Comparison of ENCODE assay signal across 8 cellular contexts in genomic region chr6:35468181-35468979, GRCh38. TPM values are rescaled to one million over a fixed set of nuclear protein-coding genes. Genes with fewer than 3 reads are reported as not detected.
DNase-seq lines count a peak whose midpoint lies in the region; ATAC-seq and TF ChIP-seq lines count a peak whose summit lies in the region.

TSS of gene RPL10A (plus strand) at chr6:35468401. CDS start at chr6:35468435, 34 bp downstream.

- under 1% methylated on average over 84 of the region's 86 CpGs for WGBS in prostate gland
- under 1% methylated on average over 86 of the region's 86 CpGs for WGBS in urinary bladder

- H3K27me3 ChIP-seq in prostate gland (replicated peaks; ENCODE audit: insufficient read depth) = no peaks in the 10 kb centered on the region

- intact Hi-C loops in left cardiac atrium (cut with DNase I) = no loop called here
- intact Hi-C loops in prostate gland (cut with DNase I) = loop anchor here (1.0 to 2.0 kb wide), 3 partner anchors 16 to 126 kb away; partner anchors contain the start of genes FANCE, PPARD and TEAD3

- no peaks in the 10 kb centered on the region for H3K9me3 ChIP-seq in prostate gland

- ATAC-seq in HG02798 (IDR thresholded peaks at IDR 0.05; ENCODE audit: poor library complexity, unreplicated experiment) = peak; percentile 90
- ATAC-seq in left cardiac atrium = peak; percentile 86 to 92

- peak; percentile 98 for TF ChIP-seq CTCF in GM12875 (IDR thresholded peaks at IDR 0.05; ENCODE audit: borderline replicate concordance, insufficient read depth, low read depth, low read length)
- TF ChIP-seq CTCF in prostate gland (IDR thresholded peaks at IDR 0.05) = peak; percentile 94 to 100 (median 97)

- H3K4me3 ChIP-seq in GM12875 (ENCODE audit: low read depth, low read length) (peak within 1 kb of the TSS; percentile 84), prostate gland (peak within 1 kb of the TSS; percentile 77 to 81), urinary bladder (ENCODE audit: low read depth, low read length) (peak within 1 kb of the TSS; percentile 71)

- H3K36me3 ChIP-seq in prostate gland (no peaks in the 10 kb centered on the region), urinary bladder (ENCODE audit: insufficient read depth) (no peaks in the 10 kb centered on the region)

- H3K4me1 ChIP-seq in prostate gland (replicated peaks) (no peaks in the 10 kb centered on the region), urinary bladder (ENCODE audit: insufficient read depth) (no peaks in the 10 kb centered on the region)

- peak; percentile 94 for TF ChIP-seq POLR2A in prostate gland (IDR thresholded peaks at IDR 0.05)

- H3K27ac ChIP-seq in prostate gland (peak within 1 kb of the TSS; percentile 90 to 93), urinary bladder (ENCODE audit: low read depth) (peak within 1 kb of the TSS; percentile 91)

- peak; percentile 96 for DNase-seq in NCI-H146 (lab: John Stamatoyannopoulos, UW)
- peak; percentile 91 to 97 (median 94) for DNase-seq in T-helper 1 cell
- DNase-seq in amniotic epithelial cell (ENCODE audit: low read depth) = peak; percentile 92
- DNase-seq in left cardiac atrium = peak; percentile 95
- DNase-seq in prostate gland (ENCODE audit: low spot score) = peak; percentile 97

RNA-seq across cellular contexts. Expression of gene RPL10A, which starts in this region (rescaled TPM):
- 100 to 1,000 TPM; 691 to 715 TPM for total RNA-seq in left cardiac atrium
- 1,000 to 10,000 TPM in 1 of 2 donors, 100 to 1,000 TPM in 1; 897 to 2,172 TPM for total RNA-seq in prostate gland
- total RNA-seq in urinary bladder = 2,015 TPM
- polyA plus RNA-seq in urinary bladder = 2,572 TPM

Comparison
In these comparisons a context has a peak if more than half of its experiments do, and no peak if none do; other contexts are left out.
1. Peak in every context shown above with its lines: DNase-seq, ATAC-seq, H3K4me3 ChIP-seq and H3K27ac ChIP-seq.